ENCODE assay signal across 9 cellular contexts in the genomic region with DNA sequence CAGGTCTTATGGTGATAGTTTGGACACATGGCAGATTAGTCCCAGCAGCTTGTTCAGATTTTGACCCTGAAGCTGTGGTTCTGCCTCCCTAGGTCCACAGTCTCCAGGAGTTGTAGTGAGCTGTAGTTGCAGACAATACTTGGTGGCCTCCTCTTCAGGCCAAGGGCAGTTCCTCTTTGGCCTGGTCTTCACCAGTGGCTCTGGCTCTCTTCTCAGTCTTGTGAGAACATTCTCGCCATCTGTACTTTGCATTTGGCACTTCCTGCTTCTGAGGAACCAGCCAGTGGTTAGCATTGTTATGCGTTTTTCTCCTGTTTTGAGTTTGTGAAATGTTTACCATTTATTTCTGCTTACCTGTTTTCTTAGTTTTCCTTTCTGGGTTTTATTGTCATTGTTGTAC. TPM values are rescaled to one million over a fixed set of nuclear protein-coding genes. Genes with fewer than 3 reads are reported as not detected.
DNase-seq lines count a peak whose midpoint lies in the region; ATAC-seq and FAIRE-seq lines count a peak whose summit lies in the region.
"Had no signal": no experiment of that assay in that cellular context is flagged by ENCODE, and none has a peak within 500 bp of the region (broad histone marks: within the 10 kb centered on the region; RNA-seq: fewer than 3 reads in every experiment).

No MANE protein-coding gene starts in this region.

- H3K27ac Mint-ChIP-seq in activated T-helper 17 cell treated with anti-CD3 and anti-CD28 coated beads, Interleukin-2, amount 50 U/mL, for 72 hours, result peak overlapping the region; percentile 76
- H3K27ac Mint-ChIP-seq: CD4-positive, alpha-beta T cell had no signal

- peak; percentile 8 for DNase-seq in AG08395 (ENCODE audit: low spot score)
- DNase-seq in GM19239 (ENCODE audit: insufficient read length, low spot score), result peak; percentile 22
- DNase-seq in stimulated activated naive CD4-positive, alpha-beta T cell treated with Interleukin-2 at 50 U/mL for 16 hours (lab: John Stamatoyannopoulos, UW), result no peak
- DNase-seq in HPDE6-E6E7 (ENCODE audit: extremely low spot score), result no peak
- no peak for DNase-seq in epidermal melanocyte (ENCODE audit: insufficient read length, low spot score)
- DNase-seq in cerebellum (ENCODE audit: low spot score), result no peak
- DNase-seq: CD4-positive, alpha-beta T cell had no signal

- H3K9me3 Mint-ChIP-seq in activated T-helper 17 cell treated with anti-CD3 and anti-CD28 coated beads, Interleukin-2, amount 50 U/mL, for 72 hours, result no peaks in the 10 kb centered on the region
- H3K9me3 Mint-ChIP-seq: CD4-positive, alpha-beta T cell had no signal

- H3K4me1 Mint-ChIP-seq in activated T-helper 17 cell treated with anti-CD3 and anti-CD28 coated beads, Interleukin-2, amount 50 U/mL, for 72 hours, result peaks cover 22% of the 10 kb centered on the region

- H3K4me3 Mint-ChIP-seq in activated T-helper 17 cell treated with anti-CD3 and anti-CD28 coated beads, Interleukin-2, amount 50 U/mL, for 72 hours, result no peak overlapping the region
- H3K4me3 Mint-ChIP-seq: CD4-positive, alpha-beta T cell had no signal

- H3K27me3 Mint-ChIP-seq in activated T-helper 17 cell treated with anti-CD3 and anti-CD28 coated beads, Interleukin-2, amount 50 U/mL, for 72 hours, result no peaks in the 10 kb centered on the region
- H3K27me3 Mint-ChIP-seq: CD4-positive, alpha-beta T cell had no signal

- no peaks in the 10 kb centered on the region for H3K36me3 Mint-ChIP-seq in activated T-helper 17 cell treated with anti-CD3 and anti-CD28 coated beads, Interleukin-2, amount 50 U/mL, for 72 hours (ENCODE audit: low read depth)

- peak; percentile 83 for FAIRE-seq in GM19239 (lab: Jason Lieb, UNC)

- ATAC-seq in HG03097 (IDR thresholded peaks at IDR 0.05; ENCODE audit: low FRiP score, unreplicated experiment), result peak; percentile 54
- ATAC-seq in activated T-helper 17 cell treated with anti-CD3 and anti-CD28 coated beads, Interleukin-2, amount 50 U/mL, for 72 hours (replicated peaks), result no peak

RNA-seq across cellular contexts. Expression of gene PCCA, which starts 40.7 kb away (rescaled TPM):
- 10 to 100 TPM in 1 of 2 donors, 1 to 10 TPM in 1; 7.2 to 14.6 TPM for total RNA-seq in activated T-helper 17 cell treated with anti-CD3 and anti-CD28 coated beads, Interleukin-2, amount 50 U/mL, for 72 hours
- 178 TPM for total RNA-seq in cerebellum

Comparison
In these comparisons a context has a peak if more than half of its experiments do, and no peak if none do; other contexts are left out.
1. DNase-seq: peak in AG08395 (single experiment) and GM19239 (single experiment); none in stimulated activated naive CD4-positive, alpha-beta T cell treated with Interleukin-2 at 50 U/mL for 16 hours (single experiment), HPDE6-E6E7 (single experiment), epidermal melanocyte (single experiment) and cerebellum (single experiment).
2. RNA of gene PCCA, which starts 40.7 kb away (total RNA-seq): 178 TPM in cerebellum (single experiment); 7.2 to 14.6 TPM in activated T-helper 17 cell treated with anti-CD3 and anti-CD28 coated beads, Interleukin-2, amount 50 U/mL, for 72 hours; every median in the first group is over 10 times any median in the second.